In the genomic region with DNA sequence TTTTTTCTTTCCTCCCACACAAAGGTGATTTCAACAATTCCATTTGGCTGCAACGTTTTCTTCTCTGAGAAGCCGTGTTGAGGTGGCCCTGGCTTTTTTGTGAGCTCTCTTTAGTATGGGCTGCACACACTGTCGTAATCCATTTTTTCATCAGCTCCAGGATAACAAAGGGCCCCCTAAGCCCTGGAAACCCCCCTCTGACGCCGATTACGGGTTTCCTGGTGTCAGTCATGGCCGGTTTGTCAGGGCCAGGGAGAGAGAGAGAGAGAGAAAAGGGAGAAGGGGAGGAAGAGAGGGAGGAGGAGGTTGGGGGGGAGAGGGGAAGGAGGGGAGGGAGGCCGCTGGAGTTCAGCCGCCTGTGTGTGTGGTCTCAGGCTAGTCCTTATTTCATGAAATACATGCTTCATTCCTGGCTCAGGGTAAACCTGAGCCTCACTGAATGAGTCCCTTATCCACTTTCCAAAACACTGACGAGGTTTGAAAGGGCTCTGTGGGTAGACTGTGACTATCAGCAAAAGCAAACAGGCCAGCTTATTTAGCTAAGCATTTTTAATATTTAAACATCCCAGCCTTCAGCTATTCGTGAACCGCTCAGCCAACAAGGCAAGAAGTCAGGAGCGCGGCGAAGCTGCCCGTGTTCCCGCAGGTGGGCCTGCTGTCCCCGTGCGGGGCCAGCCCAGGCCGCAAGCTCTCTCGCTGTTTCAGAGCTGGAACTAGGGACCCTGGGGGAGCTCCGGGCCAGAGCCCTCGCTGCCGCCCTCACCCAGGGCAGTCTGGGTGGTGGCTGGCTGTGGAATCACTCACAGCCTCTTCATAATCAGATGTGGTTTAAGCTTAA, we compare ENCODE assay signal across 10 cellular contexts.
DNase-seq lines count a peak whose midpoint lies in the region; ATAC-seq, FAIRE-seq and TF ChIP-seq lines count a peak whose summit lies in the region.
"Had no signal": no experiment of that assay in that cellular context is flagged by ENCODE, and none has a peak within 500 bp of the region (broad histone marks: within the 10 kb centered on the region; RNA-seq: fewer than 3 reads in every experiment).

No MANE protein-coding gene starts in this region.

- H3K4me1 ChIP-seq in neural progenitor cell: peaks cover 26% of the 10 kb centered on the region

- peaks cover 11% of the 10 kb centered on the region for H3K27me3 Mint-ChIP-seq in neural progenitor cell (ENCODE audit: insufficient read depth, low read depth)

- peak overlapping the region; percentile 74 for H3K4me3 Mint-ChIP-seq in neural progenitor cell

- no peak for TF ChIP-seq CTCF in neural progenitor cell (IDR thresholded peaks at IDR 0.05)

- no peak overlapping the region for H2AFZ ChIP-seq in neural progenitor cell (replicated peaks)
- H2AFZ ChIP-seq: GM23248 had no signal

- H4K20me1 ChIP-seq in neural progenitor cell (ENCODE audit: low read depth): no peaks in the 10 kb centered on the region

- peak; percentile 51 for ATAC-seq in Right ventricle myocardium inferior

- peak overlapping the region; percentile 42 for H3K4me2 ChIP-seq in neural progenitor cell

- H3K9me3 ChIP-seq in neural progenitor cell (ENCODE audit: low read depth): no peaks in the 10 kb centered on the region

- no peak for FAIRE-seq in urothelium cell line (lab: Jason Lieb, UNC)

- H3K9ac ChIP-seq in neural progenitor cell: no peak overlapping the region
- H3K9ac ChIP-seq: GM23248 had no signal

- H3K36me3 ChIP-seq in neural progenitor cell: no peaks in the 10 kb centered on the region

- peaks cover 19% of the 10 kb centered on the region for H3F3A ChIP-seq in neural progenitor cell (ENCODE audit: low read depth)

- DNase-seq in Right ventricle myocardium inferior (ENCODE audit: missing footprints) (no peak), cardiac septum (ENCODE audit: low spot score) (no peak), globus pallidus (ENCODE audit: low spot score) (peak; percentile 70), neural progenitor cell (ENCODE audit: low spot score) (peak; percentile 80), urothelium cell line (ENCODE audit: low spot score) (peak; percentile 20), LoVo (ENCODE audit: low spot score) (no peak), T-helper 1 cell (no peak), KG1 (lab: John Stamatoyannopoulos, UW) (no peak)
- DNase-seq: GM23248, NCI-H446 treated with DMSO at 0.1 percent for 48 hours had no signal

- no peaks in the 10 kb centered on the region for H3K27me3 ChIP-seq in neural progenitor cell

- intact Hi-C loops in Right ventricle myocardium inferior (cut with DNase I) (no loop called here), cardiac septum (cut with DNase I) (no loop called here)

- peak overlapping the region; percentile 63 for H3K27ac ChIP-seq in neural progenitor cell
- H3K27ac ChIP-seq: GM23248 had no signal

- H3K9me3 Mint-ChIP-seq in neural progenitor cell: peaks cover 5% of the 10 kb centered on the region

- H3K4me3 ChIP-seq in neural progenitor cell: no peak overlapping the region
- H3K4me3 ChIP-seq: GM23248 had no signal

- H3K4me1 Mint-ChIP-seq in neural progenitor cell: peaks cover 39% of the 10 kb centered on the region

- no peaks in the 10 kb centered on the region for H3K79me2 ChIP-seq in neural progenitor cell (ENCODE audit: low read depth)

- H3K27ac Mint-ChIP-seq in neural progenitor cell: peak overlapping the region; percentile 93

- H3K36me3 Mint-ChIP-seq in neural progenitor cell: peaks cover 6% of the 10 kb centered on the region

Comparison
In these comparisons a context has a peak if more than half of its experiments do, and no peak if none do; other contexts are left out.
1. DNase-seq: peak in globus pallidus (single experiment), neural progenitor cell (single experiment) and urothelium cell line (single experiment); none in Right ventricle myocardium inferior (single experiment), cardiac septum (single experiment), LoVo (single experiment), T-helper 1 cell (0 of 5) and KG1 (single experiment).